Comparison of ENCODE assay signal across 12 cellular contexts in the genomic region with DNA sequence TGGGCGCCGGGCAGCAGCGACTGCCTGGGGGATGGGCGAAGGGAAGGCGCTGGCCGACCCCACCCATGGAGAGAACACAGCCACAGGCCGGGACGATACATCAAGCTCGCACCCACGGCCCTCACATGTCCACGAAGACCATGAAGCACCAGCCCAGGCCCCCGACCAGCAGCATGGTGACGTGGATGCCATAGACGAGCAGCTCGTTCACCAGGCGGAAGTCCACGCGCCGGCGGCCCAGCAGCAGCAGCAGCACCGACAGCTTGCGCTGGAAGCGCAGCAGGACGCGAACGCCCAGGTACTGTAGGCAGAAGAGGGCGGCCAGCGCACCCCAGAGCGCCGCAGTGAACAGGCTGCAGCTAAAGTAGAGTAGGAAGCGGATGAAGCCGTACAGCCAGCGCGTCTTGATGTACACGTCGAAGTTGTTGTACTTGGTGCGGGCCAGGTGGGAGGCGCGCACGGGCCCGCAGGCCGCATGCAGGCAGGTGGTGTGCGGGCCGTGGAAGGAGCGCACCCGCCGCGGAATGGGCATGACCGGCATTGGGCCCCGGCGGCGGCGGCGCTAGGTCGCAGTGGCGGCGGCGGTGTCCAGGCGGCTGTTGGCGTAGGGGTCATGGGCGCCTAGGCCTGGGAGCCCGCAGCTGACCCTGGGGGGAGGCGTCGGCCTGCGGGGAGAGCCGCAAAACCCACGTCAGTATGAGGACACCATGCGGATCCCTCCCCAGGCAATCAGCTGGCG. TPM values are rescaled to one million over a fixed set of nuclear protein-coding genes. Genes with fewer than 3 reads are reported as not detected.
A peak's percentile ranks its signal among the peaks of the same experiment; 100 is the strongest.
DNase-seq lines count a peak whose midpoint lies in the region; ATAC-seq and TF ChIP-seq lines count a peak whose summit lies in the region.
"Had no signal": no experiment of that assay in that cellular context is flagged by ENCODE, and none has a peak within 500 bp of the region (broad histone marks: within the 10 kb centered on the region; RNA-seq: fewer than 3 reads in every experiment).

No MANE protein-coding gene starts in this region.

- H3K36me3 Mint-ChIP-seq in activated T-helper 1 cell treated with anti-CD3 and anti-CD28 coated beads, Interleukin-12 subunit alpha, Interleukin-12 subunit beta, Interleukin-2, Interleukin-4 antibody, amounts not matched to agents 30 ng/mL and 10 ng/mL and 1 ng/mL, durations not matched to agents 14 hours and 24 hours and 36 hours (ENCODE audit: low read depth): peaks cover 7% of the 10 kb centered on the region
- H3K36me3 Mint-ChIP-seq in naive thymus-derived CD8-positive, alpha-beta T cell: no peaks in the 10 kb centered on the region

- H3K9ac ChIP-seq in BLaER1: no peak overlapping the region

- no peak for TF ChIP-seq CTCF in DOHH2 (IDR thresholded peaks at IDR 0.05; ENCODE audit: low read depth, low read length, poor library complexity, severe bottlenecking)

- H3K79me2 ChIP-seq in DOHH2 (ENCODE audit: control insufficient read depth, low read length): peaks cover 41% of the 10 kb centered on the region

- no peaks in the 10 kb centered on the region for H3K27me3 Mint-ChIP-seq in activated T-helper 1 cell treated with anti-CD3 and anti-CD28 coated beads, Interleukin-12 subunit alpha, Interleukin-12 subunit beta, Interleukin-2, Interleukin-4 antibody, amounts not matched to agents 30 ng/mL and 10 ng/mL and 1 ng/mL, durations not matched to agents 14 hours and 24 hours and 36 hours (ENCODE audit: insufficient read depth)
- H3K27me3 Mint-ChIP-seq in naive thymus-derived CD8-positive, alpha-beta T cell: no peaks in the 10 kb centered on the region

- no peaks in the 10 kb centered on the region for H3K9me2 ChIP-seq in DOHH2 (replicated peaks; ENCODE audit: control insufficient read depth, low read length)

- H3K27ac ChIP-seq in BLaER1 (peak overlapping the region; percentile 91; the same call in 1 of the 2 replicates), DOHH2 (ENCODE audit: low read depth, low read length) (no peak overlapping the region)

- intact Hi-C loops in activated T-helper 1 cell treated with anti-CD3 and anti-CD28 coated beads, Interleukin-12 subunit alpha, Interleukin-12 subunit beta, Interleukin-2, Interleukin-4 antibody, amounts not matched to agents 30 ng/mL and 10 ng/mL and 1 ng/mL, durations not matched to agents 14 hours and 24 hours and 36 hours (cut with micrococcal nuclease): loop anchor here (10.0 kb wide), 1 partner anchor 612 kb away; a partner anchor contains a TSS

- H3K4me3 ChIP-seq in BLaER1 (no peak overlapping the region), DOHH2 (ENCODE audit: low read length) (no peak overlapping the region; the same call in 1 of the 2 replicates)

- H3K4me1 ChIP-seq in BLaER1 (peaks cover 49% of the 10 kb centered on the region), DOHH2 (ENCODE audit: control insufficient read depth, low read length) (peaks cover 18% of the 10 kb centered on the region)

- H3K36me3 ChIP-seq in BLaER1: peaks cover 33% of the 10 kb centered on the region
- peaks cover 32% of the 10 kb centered on the region for H3K36me3 ChIP-seq in DOHH2 (ENCODE audit: control insufficient read depth, low read length)
- H3K36me3 ChIP-seq: thyroid gland had no signal

- no peaks in the 10 kb centered on the region for H4K20me1 ChIP-seq in BLaER1
- H4K20me1 ChIP-seq in DOHH2 (ENCODE audit: control insufficient read depth, insufficient read depth, low read depth, low read length): no peaks in the 10 kb centered on the region

- no peak for DNase-seq in activated T-helper 1 cell treated with anti-CD3 and anti-CD28 coated beads, Interleukin-12 subunit alpha, Interleukin-12 subunit beta, Interleukin-2, Interleukin-4 antibody, amounts not matched to agents 30 ng/mL and 10 ng/mL and 1 ng/mL, durations not matched to agents 14 hours and 24 hours and 36 hours (ENCODE audit: low spot score)
- DNase-seq in naive thymus-derived CD8-positive, alpha-beta T cell: no peak
- DNase-seq in NCI-H2029 treated with DMSO at 0.1 percent for 48 hours (lab: John Stamatoyannopoulos, UW): no peak
- DNase-seq: activated CD4-positive, alpha-beta T cell treated with anti-CD3 and anti-CD28 coated beads, Interleukin-2, amount 50 U/mL, for 1 hour; cortex of kidney; NCI-H2081 treated with DMSO at 0.1 percent for 48 hours; thyroid gland had no signal

- no peaks in the 10 kb centered on the region for H3K9me3 ChIP-seq in BLaER1
- H3K9me3 ChIP-seq in DOHH2 (ENCODE audit: control insufficient read depth, insufficient read depth, low read length): no peaks in the 10 kb centered on the region
- H3K9me3 ChIP-seq: thyroid gland had no signal

- no peak overlapping the region for H3K27ac Mint-ChIP-seq in activated T-helper 1 cell treated with anti-CD3 and anti-CD28 coated beads, Interleukin-12 subunit alpha, Interleukin-12 subunit beta, Interleukin-2, Interleukin-4 antibody, amounts not matched to agents 30 ng/mL and 10 ng/mL and 1 ng/mL, durations not matched to agents 14 hours and 24 hours and 36 hours
- peak overlapping the region in 3 of 10 donors; percentile 10 to 81 (median 40) for H3K27ac Mint-ChIP-seq in naive thymus-derived CD8-positive, alpha-beta T cell

- POLR2A ChIA-PET in naive thymus-derived CD8-positive, alpha-beta T cell (lab: Charles Lee): interaction anchor here (2.0 to 8.4 kb wide), 3 partner anchors 9 to 127 kb away, joined by 5 to 92 read pairs (median 55); a partner anchor contains a TSS

- H3K4me2 ChIP-seq in BLaER1: peak overlapping the region; percentile 99; the same call in 1 of the 2 replicates
- H3K4me2 ChIP-seq in DOHH2 (ENCODE audit: low read length): peak overlapping the region; percentile 88

- peak overlapping the region; percentile 47 for H3K4me3 Mint-ChIP-seq in activated T-helper 1 cell treated with anti-CD3 and anti-CD28 coated beads, Interleukin-12 subunit alpha, Interleukin-12 subunit beta, Interleukin-2, Interleukin-4 antibody, amounts not matched to agents 30 ng/mL and 10 ng/mL and 1 ng/mL, durations not matched to agents 14 hours and 24 hours and 36 hours
- peak overlapping the region in 6 of 10 donors; percentile 28 to 88 (median 40) for H3K4me3 Mint-ChIP-seq in naive thymus-derived CD8-positive, alpha-beta T cell

- no peaks in the 10 kb centered on the region for H3K27me3 ChIP-seq in BLaER1
- H3K27me3 ChIP-seq in DOHH2 (ENCODE audit: control insufficient read depth, low read length): no peaks in the 10 kb centered on the region
- H3K27me3 ChIP-seq: thyroid gland had no signal

- H3K9me3 Mint-ChIP-seq in activated T-helper 1 cell treated with anti-CD3 and anti-CD28 coated beads, Interleukin-12 subunit alpha, Interleukin-12 subunit beta, Interleukin-2, Interleukin-4 antibody, amounts not matched to agents 30 ng/mL and 10 ng/mL and 1 ng/mL, durations not matched to agents 14 hours and 24 hours and 36 hours: no peaks in the 10 kb centered on the region
- no peaks in the 10 kb centered on the region for H3K9me3 Mint-ChIP-seq in naive thymus-derived CD8-positive, alpha-beta T cell

- no peak for ATAC-seq in naive thymus-derived CD8-positive, alpha-beta T cell
- ATAC-seq in HG02678 (IDR thresholded peaks at IDR 0.05; ENCODE audit: unreplicated experiment) (no peak), GM18909 (IDR thresholded peaks at IDR 0.05; ENCODE audit: poor library complexity, unreplicated experiment) (no peak), HG03571 (IDR thresholded peaks at IDR 0.05; ENCODE audit: unreplicated experiment) (no peak)

- H3K4me1 Mint-ChIP-seq in activated T-helper 1 cell treated with anti-CD3 and anti-CD28 coated beads, Interleukin-12 subunit alpha, Interleukin-12 subunit beta, Interleukin-2, Interleukin-4 antibody, amounts not matched to agents 30 ng/mL and 10 ng/mL and 1 ng/mL, durations not matched to agents 14 hours and 24 hours and 36 hours (ENCODE audit: low read depth): peaks cover 22% of the 10 kb centered on the region
- peaks cover 7 to 47% (median 32%) of the 10 kb centered on the region in 4 donors for H3K4me1 Mint-ChIP-seq in naive thymus-derived CD8-positive, alpha-beta T cell

- peaks cover 8% of the 10 kb centered on the region; the same call in 1 of the 2 replicates for H3F3A ChIP-seq in DOHH2 (ENCODE audit: control insufficient read depth, insufficient read depth)

RNA-seq across cellular contexts. Expression of a gene that starts 2.1 kb away (rescaled TPM):
- total RNA-seq in activated T-helper 1 cell treated with anti-CD3 and anti-CD28 coated beads, Interleukin-12 subunit alpha, Interleukin-12 subunit beta, Interleukin-2, Interleukin-4 antibody, amounts not matched to agents 30 ng/mL and 10 ng/mL and 1 ng/mL, durations not matched to agents 14 hours and 24 hours and 36 hours: 50.1 and 51.5 TPM in 2 replicates
- 10 to 100 TPM; 38.1 to 38.2 TPM for total RNA-seq in naive thymus-derived CD8-positive, alpha-beta T cell
- polyA plus RNA-seq in naive thymus-derived CD8-positive, alpha-beta T cell: 10 to 100 TPM; 39.1 to 51.7 (median 40.3) TPM

RNA-seq across cellular contexts. Expression of a gene that starts 21.4 kb away (rescaled TPM):
- total RNA-seq in activated T-helper 1 cell treated with anti-CD3 and anti-CD28 coated beads, Interleukin-12 subunit alpha, Interleukin-12 subunit beta, Interleukin-2, Interleukin-4 antibody, amounts not matched to agents 30 ng/mL and 10 ng/mL and 1 ng/mL, durations not matched to agents 14 hours and 24 hours and 36 hours: 3.7 and 4.0 TPM in 2 replicates
- 10 to 100 TPM in 1 of 2 experiments, 1 to 10 TPM in 1; 9.5 to 10.4 TPM for total RNA-seq in naive thymus-derived CD8-positive, alpha-beta T cell
- 1 to 10 TPM; 1.0 to 1.3 (median 1.3) TPM for polyA plus RNA-seq in naive thymus-derived CD8-positive, alpha-beta T cell
